In the genomic region with DNA sequence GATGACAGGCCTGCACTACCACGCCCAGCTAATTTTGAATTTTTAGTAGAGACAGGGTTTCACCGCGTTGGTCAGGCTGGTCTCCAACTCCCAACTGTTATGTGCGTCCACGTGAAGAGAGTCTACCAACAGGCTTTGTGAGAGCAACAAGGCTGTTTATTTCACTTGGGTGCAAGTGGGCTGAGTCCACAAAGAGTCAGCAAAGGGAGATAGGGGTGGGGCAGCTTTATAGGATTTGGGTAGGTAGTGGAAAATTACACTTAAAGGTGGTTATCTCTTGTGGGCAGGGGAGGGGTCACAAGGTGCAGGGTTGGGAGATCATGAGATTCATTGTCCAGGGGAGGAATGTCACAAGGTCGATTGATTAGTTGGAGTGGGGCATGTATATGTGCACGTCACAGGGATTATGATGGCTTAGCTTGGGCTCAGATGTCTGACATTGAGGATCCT, we compare ENCODE assay signal across 22 cellular contexts.
"Had no signal": no experiment of that assay in that cellular context is flagged by ENCODE, and none has a peak within 500 bp of the region (broad histone marks: within the 10 kb centered on the region; RNA-seq: fewer than 3 reads in every experiment).

No MANE protein-coding gene starts in this region.

- H3K36me3 ChIP-seq: esophagus squamous epithelium, gastrocnemius medialis, heart right ventricle, left lung, lower lobe of right lung had no signal

- H3K4me3 ChIP-seq: coronary artery, dorsolateral prefrontal cortex, esophagus squamous epithelium, gastrocnemius medialis, heart right ventricle, left lung, lower lobe of right lung, mucosa of descending colon had no signal

- ATAC-seq: esophagus mucosa, gastrocnemius medialis, heart right ventricle, left cardiac atrium, left lung, left ventricle myocardium superior, lower lobe of right lung, mucosa of descending colon had no signal

- H3K4me1 ChIP-seq: esophagus squamous epithelium, gastrocnemius medialis, heart right ventricle, left lung, lower lobe of right lung had no signal

- DNase-seq: dermis blood vessel endothelial cell; dorsolateral prefrontal cortex; effector CD4-positive, alpha-beta T cell; effector memory CD4-positive, alpha-beta T cell; erythroblast; esophagus squamous epithelium; foreskin fibroblast; foreskin melanocyte; gastrocnemius medialis; glutamatergic neuron; heart right ventricle; hippocampal formation; left cardiac atrium; left lung; left ventricle myocardium superior; lower lobe of right lung; mesenchymal stem cell; mucosa of descending colon had no signal

- H3K27ac ChIP-seq: coronary artery, dorsolateral prefrontal cortex, epithelial cell of prostate, esophagus squamous epithelium, gastrocnemius medialis, heart right ventricle, left lung, lower lobe of right lung had no signal

- H3K27me3 ChIP-seq: dorsolateral prefrontal cortex, gastrocnemius medialis, left lung had no signal

- H3K4me3 Mint-ChIP-seq: mesothelial cell of epicardium had no signal

- H3K27ac Mint-ChIP-seq: mesothelial cell of epicardium had no signal

- H3K9me3 ChIP-seq: esophagus squamous epithelium, gastrocnemius medialis, left lung, lower lobe of right lung, mucosa of descending colon had no signal
